8 cellular contexts compared by ENCODE assay signal in genomic region chr22:26673485-26673884, GRCh38. TPM values are rescaled to one million over a fixed set of nuclear protein-coding genes. Genes with fewer than 3 reads are reported as not detected.
A peak's percentile ranks its signal among the peaks of the same experiment; 100 is the strongest.
DNase-seq lines count a peak whose midpoint lies in the region; ATAC-seq and TF ChIP-seq lines count a peak whose summit lies in the region.

No MANE protein-coding gene starts in this region.

- peaks cover 4% of the 10 kb centered on the region for H3K36me3 ChIP-seq in H7 (replicated peaks; ENCODE audit: control insufficient read depth, insufficient read depth, low read length)
- H3K36me3 ChIP-seq in endodermal cell (ENCODE audit: control insufficient read depth, insufficient read depth, low read length): no peaks in the 10 kb centered on the region
- no peaks in the 10 kb centered on the region for H3K36me3 ChIP-seq in neutrophil

- H3K27ac ChIP-seq in endodermal cell (ENCODE audit: low read depth, low read length) (peak overlapping the region; percentile 90), neutrophil (peak overlapping the region; percentile 97)

- ATAC-seq in activated B cell treated with CpG ODN at 0.5 μM for 24 hours (ENCODE audit: low read depth): no peak
- ATAC-seq in HG03457 (IDR thresholded peaks at IDR 0.05; ENCODE audit: unreplicated experiment): no peak

- H3K27me3 Mint-ChIP-seq in activated B cell treated with CpG ODN at 0.5 μM for 24 hours (no peaks in the 10 kb centered on the region), endodermal cell (ENCODE audit: insufficient read depth) (no peaks in the 10 kb centered on the region)

- WGBS in endodermal cell (ENCODE audit: insufficient coverage in 1 of 2, insufficient read length in 1 of 2), 2 experiments: 85 to 97% methylated on average over 2 to 4 of the region's 4 CpGs

- peak overlapping the region; percentile 98 for H3K4me3 Mint-ChIP-seq in activated B cell treated with CpG ODN at 0.5 μM for 24 hours
- H3K4me3 Mint-ChIP-seq in endodermal cell: peak overlapping the region; percentile 82

- peak overlapping the region; percentile 99 for H3K27ac Mint-ChIP-seq in activated B cell treated with CpG ODN at 0.5 μM for 24 hours
- peak overlapping the region; percentile 98 for H3K27ac Mint-ChIP-seq in endodermal cell

- no peaks in the 10 kb centered on the region for H3K27me3 ChIP-seq in H7 (ENCODE audit: control insufficient read depth, insufficient read depth, low read length)
- no peaks in the 10 kb centered on the region for H3K27me3 ChIP-seq in endodermal cell (ENCODE audit: control insufficient read depth, insufficient read depth, low read length, poor library complexity, severe bottlenecking)
- H3K27me3 ChIP-seq in neutrophil: no peaks in the 10 kb centered on the region

- H3K36me3 Mint-ChIP-seq in activated B cell treated with CpG ODN at 0.5 μM for 24 hours (ENCODE audit: low read depth) (peaks cover 27% of the 10 kb centered on the region), endodermal cell (ENCODE audit: low read depth) (no peaks in the 10 kb centered on the region)

- DNase-seq in H7: no peak
- no peak for DNase-seq in activated B cell treated with CpG ODN at 0.5 μM for 24 hours
- no peak for DNase-seq in endodermal cell
- DNase-seq in DMS114 treated with DMSO at 0.1 percent for 48 hours (lab: John Stamatoyannopoulos, UW; ENCODE audit: unreplicated experiment): no peak
- DNase-seq in iPS-NIHi7 (ENCODE audit: extremely low spot score): no peak
- DNase-seq in hippocampal formation (lab: John Stamatoyannopoulos, UW): no peak

- peaks cover 90% of the 10 kb centered on the region for H3K4me1 Mint-ChIP-seq in activated B cell treated with CpG ODN at 0.5 μM for 24 hours
- peaks cover 19% of the 10 kb centered on the region for H3K4me1 Mint-ChIP-seq in endodermal cell

- intact Hi-C loops in activated B cell treated with CpG ODN at 0.5 μM for 24 hours (cut with micrococcal nuclease): loop anchor here (2.0 to 5.0 kb wide), 5 partner anchors 15 to 1245 kb away; partner anchors contain the start of genes GRK3, PITPNB and TPST2

- POLR2A ChIA-PET in activated B cell treated with CpG ODN at 0.5 μM for 24 hours (lab: Charles Lee): interaction anchor here (0.5 to 3.1 kb wide), 12 partner anchors 8 to 1246 kb away, joined by 3 to 32 read pairs (median 6); partner anchors contain the start of genes ASPHD2, HPS4, MIAT and PITPNB

- CTCF ChIA-PET in activated B cell treated with CpG ODN at 0.5 μM for 24 hours (lab: Charles Lee): interaction anchor here (1.3 kb wide), 1 partner anchor 8 kb away, joined by 3 read pairs; no protein-coding TSS in a partner anchor

- TF ChIP-seq CTCF in activated B cell treated with CpG ODN at 0.5 μM for 24 hours (IDR thresholded peaks at IDR 0.05) (no peak), endodermal cell (conservative IDR thresholded peaks at IDR 0.05) (no peak), neutrophil (IDR thresholded peaks at IDR 0.05) (no peak)

- H3K4me1 ChIP-seq in endodermal cell (ENCODE audit: control insufficient read depth, insufficient read depth, low read length) (no peaks in the 10 kb centered on the region), neutrophil (ENCODE audit: control insufficient read depth in 1 of 2, insufficient read depth in 1 of 2, low read depth in 1 of 2, low read length in 1 of 2) (peaks cover 78 to 82% of the 10 kb centered on the region in 2 experiments)

- H3K9me3 Mint-ChIP-seq in activated B cell treated with CpG ODN at 0.5 μM for 24 hours (no peaks in the 10 kb centered on the region), endodermal cell (no peaks in the 10 kb centered on the region)

- peak overlapping the region; percentile 64 for H3K9ac ChIP-seq in endodermal cell (ENCODE audit: extremely low read depth, low read length, poor library complexity, severe bottlenecking)

- H3K4me3 ChIP-seq in H7 (ENCODE audit: insufficient read depth, low read depth, low read length) (peak overlapping the region; percentile 76), endodermal cell (ENCODE audit: low read length) (peak overlapping the region; percentile 83), neutrophil (ENCODE audit: low read depth in 1 of 2, low read length in 1 of 2) (peak overlapping the region; percentile 75 to 97)

- H3K9me3 ChIP-seq in endodermal cell (ENCODE audit: control insufficient read depth, low read length) (no peaks in the 10 kb centered on the region), neutrophil (no peaks in the 10 kb centered on the region)

RNA-seq across cellular contexts. Expression of gene MIAT, which starts 16.1 kb away (rescaled TPM):
- 3.0 and 13.4 TPM in 2 replicates for total RNA-seq in H7 (2014; rRNA removed; shearing (Covaris generic))
- 6.6 and 7.3 TPM in 2 replicates for total RNA-seq in activated B cell treated with CpG ODN at 0.5 μM for 24 hours
- 1 to 10 TPM; 1.2 to 4.4 TPM for total RNA-seq in endodermal cell
- polyA plus RNA-seq in endodermal cell (2013, experiment 1 of 2): 208 TPM
- 156 TPM for polyA plus RNA-seq in endodermal cell (2013, experiment 2 of 2)

RNA-seq across cellular contexts. Expression of gene CRYBA4, which starts 51.7 kb away (rescaled TPM):
- 0.22 TPM in 1 of 2 replicates, not detected in the other for total RNA-seq in H7 (2014; rRNA removed; shearing (Covaris generic))
- total RNA-seq in activated B cell treated with CpG ODN at 0.5 μM for 24 hours: not detected in 2 replicates
- total RNA-seq in endodermal cell: not detected
- polyA plus RNA-seq in endodermal cell (2013, experiment 1 of 2): 0.39 TPM
- polyA plus RNA-seq in endodermal cell (2013, experiment 2 of 2): 0.50 TPM

RNA-seq across cellular contexts. Expression of gene CRYBB1, which starts 55.7 kb away (rescaled TPM):
- 1.9 and 3.1 TPM in 2 replicates for total RNA-seq in H7 (2014; rRNA removed; shearing (Covaris generic))
- not detected in 2 replicates for total RNA-seq in activated B cell treated with CpG ODN at 0.5 μM for 24 hours
- total RNA-seq in endodermal cell: 1 to 10 TPM in 1 of 2 donors, under 1 TPM in 1; 0.33 to 1.7 TPM
- 0.21 TPM for polyA plus RNA-seq in endodermal cell (2013, experiment 1 of 2)
- not detected for polyA plus RNA-seq in endodermal cell (2013, experiment 2 of 2)
